ENCODE assay signal across 1 cellular context in the genomic region with DNA sequence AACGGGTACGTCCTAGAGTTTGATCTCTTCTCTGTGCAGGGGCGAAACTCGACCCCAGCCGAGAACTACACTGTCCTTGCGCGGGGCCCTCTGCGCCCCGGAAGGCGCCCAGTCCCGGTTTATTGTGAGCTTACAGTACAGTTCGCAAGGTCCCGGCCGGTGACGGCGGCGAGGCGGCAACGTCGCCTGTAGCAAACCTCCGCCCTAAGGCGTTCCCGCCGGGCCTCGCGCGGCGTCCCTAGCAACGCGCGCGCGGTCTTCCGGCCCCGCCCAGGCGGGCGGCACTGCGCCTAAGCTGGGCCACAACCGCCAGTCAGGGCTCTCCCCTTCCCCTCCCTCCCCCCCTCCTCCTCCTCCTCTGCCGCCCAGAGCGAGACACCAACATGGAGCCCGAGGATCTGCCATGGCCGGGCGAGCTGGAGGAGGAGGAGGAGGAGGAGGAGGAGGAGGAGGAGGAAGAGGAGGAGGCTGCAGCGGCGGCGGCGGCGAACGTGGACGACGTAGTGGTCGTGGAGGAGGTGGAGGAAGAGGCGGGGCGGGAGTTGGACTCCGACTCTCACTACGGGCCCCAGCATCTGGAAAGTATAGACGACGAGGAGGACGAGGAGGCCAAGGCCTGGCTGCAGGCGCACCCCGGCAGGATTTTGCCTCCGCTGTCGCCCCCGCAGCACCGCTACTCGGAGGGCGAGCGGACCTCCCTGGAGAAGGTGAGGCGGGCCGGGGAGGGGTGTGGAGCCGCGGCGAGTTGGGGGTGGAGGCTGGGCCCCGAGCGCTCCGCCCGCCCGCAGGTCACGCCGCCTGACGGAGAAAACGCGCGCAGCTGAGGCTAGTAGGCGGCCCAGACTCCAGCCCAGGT.
TF ChIP-seq lines count a peak whose summit lies in the region.

A gene with protein sequence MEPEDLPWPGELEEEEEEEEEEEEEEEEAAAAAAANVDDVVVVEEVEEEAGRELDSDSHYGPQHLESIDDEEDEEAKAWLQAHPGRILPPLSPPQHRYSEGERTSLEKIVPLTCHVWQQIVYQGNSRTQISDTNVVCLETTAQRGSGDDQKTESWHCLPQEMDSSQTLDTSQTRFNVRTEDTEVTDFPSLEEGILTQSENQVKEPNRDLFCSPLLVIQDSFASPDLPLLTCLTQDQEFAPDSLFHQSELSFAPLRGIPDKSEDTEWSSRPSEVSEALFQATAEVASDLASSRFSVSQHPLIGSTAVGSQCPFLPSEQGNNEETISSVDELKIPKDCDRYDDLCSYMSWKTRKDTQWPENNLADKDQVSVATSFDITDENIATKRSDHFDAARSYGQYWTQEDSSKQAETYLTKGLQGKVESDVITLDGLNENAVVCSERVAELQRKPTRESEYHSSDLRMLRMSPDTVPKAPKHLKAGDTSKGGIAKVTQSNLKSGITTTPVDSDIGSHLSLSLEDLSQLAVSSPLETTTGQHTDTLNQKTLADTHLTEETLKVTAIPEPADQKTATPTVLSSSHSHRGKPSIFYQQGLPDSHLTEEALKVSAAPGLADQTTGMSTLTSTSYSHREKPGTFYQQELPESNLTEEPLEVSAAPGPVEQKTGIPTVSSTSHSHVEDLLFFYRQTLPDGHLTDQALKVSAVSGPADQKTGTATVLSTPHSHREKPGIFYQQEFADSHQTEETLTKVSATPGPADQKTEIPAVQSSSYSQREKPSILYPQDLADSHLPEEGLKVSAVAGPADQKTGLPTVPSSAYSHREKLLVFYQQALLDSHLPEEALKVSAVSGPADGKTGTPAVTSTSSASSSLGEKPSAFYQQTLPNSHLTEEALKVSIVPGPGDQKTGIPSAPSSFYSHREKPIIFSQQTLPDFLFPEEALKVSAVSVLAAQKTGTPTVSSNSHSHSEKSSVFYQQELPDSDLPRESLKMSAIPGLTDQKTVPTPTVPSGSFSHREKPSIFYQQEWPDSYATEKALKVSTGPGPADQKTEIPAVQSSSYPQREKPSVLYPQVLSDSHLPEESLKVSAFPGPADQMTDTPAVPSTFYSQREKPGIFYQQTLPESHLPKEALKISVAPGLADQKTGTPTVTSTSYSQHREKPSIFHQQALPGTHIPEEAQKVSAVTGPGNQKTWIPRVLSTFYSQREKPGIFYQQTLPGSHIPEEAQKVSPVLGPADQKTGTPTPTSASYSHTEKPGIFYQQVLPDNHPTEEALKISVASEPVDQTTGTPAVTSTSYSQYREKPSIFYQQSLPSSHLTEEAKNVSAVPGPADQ (N-terminal part only) (plus strand): TSS at position 351 of the 856 bp plus-strand sequence. CDS start 33 bp downstream, at position 384.

TF ChIP-seq in H1, 55 proteins besides CTCF, POLR2A, EP300 and RAD21:
- peak; percentile 49; the same call in 1 of the 2 replicates for TF ChIP-seq E2F6 (IDR thresholded peaks at IDR 0.05)
- no peak for TF ChIP-seq KDM5A (IDR thresholded peaks at IDR 0.05; ENCODE audit: low read length)
- TF ChIP-seq, protein P1, sequence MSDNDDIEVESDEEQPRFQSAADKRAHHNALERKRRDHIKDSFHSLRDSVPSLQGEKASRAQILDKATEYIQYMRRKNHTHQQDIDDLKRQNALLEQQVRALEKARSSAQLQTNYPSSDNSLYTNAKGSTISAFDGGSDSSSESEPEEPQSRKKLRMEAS (IDR thresholded peaks at IDR 0.05): peak; percentile 68
- TF ChIP-seq ASH2L (IDR thresholded peaks at IDR 0.05; ENCODE audit: low read length): peak; percentile 62
- TF ChIP-seq HDAC2 (IDR thresholded peaks at IDR 0.05; ENCODE audit: borderline replicate concordance in 1 of 2, low read depth in 2 of 2, low read length in 2 of 2): peak in 1 of 2 experiments; percentile 9; a peak in 1 of 4 replicates
- peak; percentile 80 for TF ChIP-seq TAF1 (IDR thresholded peaks at IDR 0.05; ENCODE audit: low read depth, low read length)
- peak; percentile 72 for TF ChIP-seq KDM4A (IDR thresholded peaks at IDR 0.05; ENCODE audit: low read depth, low read length, severe bottlenecking)
- no peak for TF ChIP-seq RNF2 (IDR thresholded peaks at IDR 0.05; ENCODE audit: borderline replicate concordance, low read depth, low read length, missing control alignments, poor library complexity, severe bottlenecking)
- no peak for TF ChIP-seq SP2 (IDR thresholded peaks at IDR 0.05; ENCODE audit: low read length)
- no peak for TF ChIP-seq NANOG (IDR thresholded peaks at IDR 0.05; ENCODE audit: insufficient read depth, low read depth, low read length, poor library complexity, severe bottlenecking)
- TF ChIP-seq YY1 (IDR thresholded peaks at IDR 0.05; ENCODE audit: low read depth, low read length): peak; percentile 40; the same call in 1 of the 2 replicates
- TF ChIP-seq FOSL1 (IDR thresholded peaks at IDR 0.05; ENCODE audit: insufficient read depth, low read depth, low read length): no peak
- 0 out of 2 replicates have a peak, but pooled peaks have one; percentile 55 for TF ChIP-seq SP4 (IDR thresholded peaks at IDR 0.05; ENCODE audit: low read length)
- TF ChIP-seq GTF2F1 (IDR thresholded peaks at IDR 0.05; ENCODE audit: borderline replicate concordance, low read depth, low read length): no peak
- TF ChIP-seq PHF8 (conservative IDR thresholded peaks at IDR 0.05; ENCODE audit: low read depth, low read length): peak; percentile 72
- peak; percentile 39; the same call in 1 of the 2 replicates for TF ChIP-seq TBP (IDR thresholded peaks at IDR 0.05; ENCODE audit: low read depth, low read length)
- TF ChIP-seq TAF7 (optimal IDR thresholded peaks at IDR 0.05; ENCODE audit: borderline replicate concordance, low read depth, low read length): peak; percentile 7
- no peak for TF ChIP-seq CEBPB (IDR thresholded peaks at IDR 0.05; ENCODE audit: low read depth, low read length)
- TF ChIP-seq CBX8 (IDR thresholded peaks at IDR 0.05; ENCODE audit: borderline replicate concordance, low read depth, low read length): no peak
- TF ChIP-seq CBX5 (IDR thresholded peaks at IDR 0.05; ENCODE audit: low read depth, low read length): no peak
- peak; percentile 92 to 98 for TF ChIP-seq SIN3A (conservative IDR thresholded peaks at IDR 0.05 in 1 of 2, IDR thresholded peaks at IDR 0.05 in 1 of 2; ENCODE audit: low read depth in 1 of 2, low read length in 2 of 2)
- TF ChIP-seq CREB1 (IDR thresholded peaks at IDR 0.05): peak; percentile 46
- TF ChIP-seq POLR2AphosphoS5 (IDR thresholded peaks at IDR 0.05; ENCODE audit: low read depth, low read length): peak; percentile 47
- TF ChIP-seq GABPA (IDR thresholded peaks at IDR 0.05; ENCODE audit: borderline replicate concordance, insufficient read depth, low read length): no peak
